9 cellular contexts compared by ENCODE assay signal in genomic region chr1:212514056-212514614, GRCh38.
DNase-seq lines count a peak whose midpoint lies in the region; ATAC-seq, FAIRE-seq and TF ChIP-seq lines count a peak whose summit lies in the region.
"Had no signal": no experiment of that assay in that cellular context is flagged by ENCODE, and none has a peak within 500 bp of the region (broad histone marks: within the 10 kb centered on the region; RNA-seq: fewer than 3 reads in every experiment).

No MANE protein-coding gene starts in this region.

- H3K4me1 Mint-ChIP-seq in CD4-positive, alpha-beta memory T cell, result peaks cover 0 to 14% (median 7%) of the 10 kb centered on the region in 4 donors
- peaks cover 41% of the 10 kb centered on the region for H3K4me1 Mint-ChIP-seq in mesothelial cell of epicardium

- no peaks in the 10 kb centered on the region for H3K9me3 ChIP-seq in CD4-positive, alpha-beta memory T cell (ENCODE audit: control insufficient read depth in 1 of 2, low read length in 2 of 2)
- H3K9me3 ChIP-seq in lung (ENCODE audit: control insufficient read depth in 2 of 2, insufficient read depth in 1 of 2, low read length in 1 of 2), result no peaks in the 10 kb centered on the region
- H3K9me3 ChIP-seq in OCI-LY7 (ENCODE audit: low read length), result no peaks in the 10 kb centered on the region

- no peak overlapping the region for H3K4me2 ChIP-seq in OCI-LY7 (ENCODE audit: low read length)

- H3K36me3 ChIP-seq in CD4-positive, alpha-beta memory T cell (ENCODE audit: insufficient read depth, low read length), result no peaks in the 10 kb centered on the region
- H3K36me3 ChIP-seq in lung (ENCODE audit: control insufficient read depth in 2 of 2, insufficient read depth in 2 of 2, low read length in 2 of 2) (no peaks in the 10 kb centered on the region), OCI-LY7 (ENCODE audit: insufficient read depth, low read length) (no peaks in the 10 kb centered on the region)

- no TSS peak for BruUV-seq in OCI-LY7 (replicated peaks; lab: Mats Ljungman, UMichigan)

- intact Hi-C loops in CD4-positive, alpha-beta memory T cell (cut with micrococcal nuclease), result no loop called here
- intact Hi-C loops in OCI-LY7 (cut with micrococcal nuclease; ENCODE audit: unreplicated experiment), result no loop called here

- no peak overlapping the region for H2AFZ ChIP-seq in OCI-LY7 (ENCODE audit: low read length)

- 15 to 19% methylated on average over 24 to 25 of the region's 25 CpGs for WGBS in lung, 2 donors

- no peaks in the 10 kb centered on the region for H3K79me2 ChIP-seq in OCI-LY7 (ENCODE audit: insufficient read depth, low read depth, low read length)

- H3K4me1 ChIP-seq in CD4-positive, alpha-beta memory T cell (ENCODE audit: insufficient read depth, low read length), result peaks cover 7% of the 10 kb centered on the region
- H3K4me1 ChIP-seq in lung (ENCODE audit: control insufficient read depth in 2 of 2, insufficient read depth in 2 of 2, low read length in 2 of 2) (peaks cover 0 to 9% of the 10 kb centered on the region in 2 donors), OCI-LY7 (ENCODE audit: insufficient read depth, low read length, poor library complexity, severe bottlenecking) (no peaks in the 10 kb centered on the region)

- H3K27ac Mint-ChIP-seq in CD4-positive, alpha-beta memory T cell, result no peak overlapping the region
- no peak overlapping the region for H3K27ac Mint-ChIP-seq in mesothelial cell of epicardium
- H3K27ac Mint-ChIP-seq: brain had no signal

- CTCF ChIA-PET in CD4-positive, alpha-beta memory T cell (lab: Charles Lee; ENCODE audit: partially characterized antibody), result interaction anchor here (1.4 kb wide), 1 partner anchor 15 kb away, joined by 4 read pairs; no protein-coding TSS in a partner anchor
- CTCF ChIA-PET in OCI-LY7 (lab: Charles Lee; ENCODE audit: unreplicated experiment), result interaction anchor here (0.5 kb wide), 1 partner anchor 95 kb away, joined by 3 read pairs; no protein-coding TSS in a partner anchor

- H3K9me2 ChIP-seq in OCI-LY7 (ENCODE audit: insufficient read depth, low read length), result no peaks in the 10 kb centered on the region

- H3K4me3 Mint-ChIP-seq in CD4-positive, alpha-beta memory T cell, result peak overlapping the region in 7 of 8 donors; percentile 9 to 71 (median 62)
- no peak overlapping the region for H3K4me3 Mint-ChIP-seq in mesothelial cell of epicardium
- H3K4me3 Mint-ChIP-seq: brain had no signal

- no peaks in the 10 kb centered on the region for H3K9me3 Mint-ChIP-seq in CD4-positive, alpha-beta memory T cell
- no peaks in the 10 kb centered on the region for H3K9me3 Mint-ChIP-seq in mesothelial cell of epicardium

- H3K4me3 ChIP-seq in CD4-positive, alpha-beta memory T cell (ENCODE audit: low read length in 2 of 2), result no peak overlapping the region
- H3K4me3 ChIP-seq in lung (no peak overlapping the region), OCI-LY7 (ENCODE audit: low read depth, low read length, poor library complexity, severe bottlenecking) (no peak overlapping the region)

- FAIRE-seq in HTR-8/SVneo (lab: Jason Lieb, UNC), result peak; percentile 85

- no peaks in the 10 kb centered on the region for H4K20me1 ChIP-seq in OCI-LY7 (ENCODE audit: insufficient read depth, low read length)

- POLR2A ChIA-PET in CD4-positive, alpha-beta memory T cell (lab: Charles Lee; ENCODE audit: partially characterized antibody), result no interaction called here
- POLR2A ChIA-PET in OCI-LY7 (lab: Charles Lee), result no interaction called here

- H3K36me3 Mint-ChIP-seq in CD4-positive, alpha-beta memory T cell, result no peaks in the 10 kb centered on the region
- H3K36me3 Mint-ChIP-seq in mesothelial cell of epicardium, result no peaks in the 10 kb centered on the region
- H3K36me3 Mint-ChIP-seq: brain had no signal

- peak in 2 of 5 donors; percentile 5 to 12 for DNase-seq in CD4-positive, alpha-beta memory T cell
- peak; percentile 42 for DNase-seq in HTR-8/SVneo (ENCODE audit: insufficient read length, low spot score)
- peak; percentile 88 for DNase-seq in astrocyte of the hippocampus (ENCODE audit: low read depth, low spot score)
- peak; percentile 71 for DNase-seq in lung (ENCODE audit: low spot score)
- no peak for DNase-seq in OCI-LY7 (ENCODE audit: low spot score)
- DNase-seq in NCI-H774 (lab: John Stamatoyannopoulos, UW), result no peak
- no peak for DNase-seq in mesothelial cell of epicardium (ENCODE audit: low spot score in 2 of 2, unreplicated experiment in 2 of 2)

- H3K27me3 Mint-ChIP-seq in CD4-positive, alpha-beta memory T cell, result peaks cover 46 to 55% of the 10 kb centered on the region in 2 donors
- H3K27me3 Mint-ChIP-seq in mesothelial cell of epicardium (ENCODE audit: low read depth), result peaks cover 5% of the 10 kb centered on the region

- ATAC-seq in lung (ENCODE audit: insufficient read depth, low FRiP score), result peak; percentile 19
- ATAC-seq in GM21786 (IDR thresholded peaks at IDR 0.05; ENCODE audit: unreplicated experiment), result no peak

- H3K27ac ChIP-seq in CD4-positive, alpha-beta memory T cell (ENCODE audit: low read depth, low read length), result no peak overlapping the region
- H3K27ac ChIP-seq in lung (ENCODE audit: low read depth in 1 of 2, low read length in 1 of 2) (no peak overlapping the region), OCI-LY7 (ENCODE audit: low read depth, low read length, poor library complexity, severe bottlenecking) (no peak overlapping the region)

- no peak for TF ChIP-seq CTCF in lung (IDR thresholded peaks at IDR 0.05; ENCODE audit: control extremely low read depth, extremely low read depth)
- TF ChIP-seq CTCF in OCI-LY7 (conservative IDR thresholded peaks at IDR 0.05; ENCODE audit: low read length), result no peak
- TF ChIP-seq CTCF in mesothelial cell of epicardium (IDR thresholded peaks at IDR 0.05; ENCODE audit: unreplicated experiment), result no peak

- H3K27me3 ChIP-seq in CD4-positive, alpha-beta memory T cell (ENCODE audit: insufficient read depth, low read length), result peaks cover 15% of the 10 kb centered on the region
- H3K27me3 ChIP-seq in lung (ENCODE audit: control insufficient read depth, insufficient read depth), result no peaks in the 10 kb centered on the region

Comparison
In these comparisons a context has a peak if more than half of its experiments do, and no peak if none do; other contexts are left out.
1. DNase-seq: peak in HTR-8/SVneo (single experiment), astrocyte of the hippocampus (single experiment) and lung (single experiment); none in OCI-LY7 (single experiment), NCI-H774 (single experiment) and mesothelial cell of epicardium (0 of 2).